In the genomic region with DNA sequence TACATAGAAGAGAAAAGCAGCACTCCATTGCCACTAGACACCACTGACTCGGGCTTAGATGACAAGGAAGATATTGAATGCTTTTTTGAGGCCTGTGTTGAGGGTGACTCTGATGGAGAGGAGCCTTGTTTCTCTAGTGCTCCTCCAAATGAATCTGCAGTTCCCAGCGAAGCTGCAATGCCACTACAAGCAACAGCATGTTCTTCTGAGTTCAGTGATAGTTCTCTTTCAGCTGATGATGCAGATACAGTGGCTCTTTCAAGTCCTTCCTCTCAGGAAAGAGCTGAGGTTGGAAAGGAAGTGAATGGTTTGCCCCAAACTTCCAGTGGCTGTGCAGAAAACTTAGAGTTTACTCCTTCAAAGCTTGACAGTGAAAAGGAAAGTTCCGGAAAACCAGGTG, we compare ENCODE assay signal across 12 cellular contexts.
DNase-seq lines count a peak whose midpoint lies in the region; TF ChIP-seq lines count a peak whose summit lies in the region.
"Had no signal": no experiment of that assay in that cellular context is flagged by ENCODE, and none has a peak within 500 bp of the region (broad histone marks: within the 10 kb centered on the region; RNA-seq: fewer than 3 reads in every experiment).

No MANE protein-coding gene starts in this region.

- H3K36me3 ChIP-seq in stomach, result no peaks in the 10 kb centered on the region

- no peak for TF ChIP-seq EP300 in stomach (IDR thresholded peaks at IDR 0.05)

- peaks cover 0 to 11% (median 4%) of the 10 kb centered on the region in 4 donors for H3K4me1 ChIP-seq in stomach

- intact Hi-C loops in stomach (cut with DNase I; ENCODE audit: low total_unique reads), result no loop called here

- 69 to 81% (median 70%) methylated on average over 3 of the region's 3 CpGs for WGBS in stomach, 5 donors

- TF ChIP-seq CTCF in epithelial cell of esophagus (IDR thresholded peaks at IDR 0.05; ENCODE audit: insufficient read depth, low read depth, low read length, missing control alignments) (no peak), stomach (IDR thresholded peaks at IDR 0.05) (no peak)

- H3K9me3 ChIP-seq in stomach, result no peaks in the 10 kb centered on the region

- H3K4me3 ChIP-seq in epithelial cell of esophagus (ENCODE audit: low read length), result no peak overlapping the region
- no peak overlapping the region for H3K4me3 ChIP-seq in stomach
- H3K4me3 ChIP-seq: GM23248 had no signal

- no peaks in the 10 kb centered on the region for H3K27me3 ChIP-seq in layer of hippocampus (ENCODE audit: control insufficient read depth, insufficient read depth, low read length)
- no peaks in the 10 kb centered on the region for H3K27me3 ChIP-seq in stomach

- H3K27ac ChIP-seq in caudate nucleus (ENCODE audit: low read depth, low read length) (peak overlapping the region; percentile 94), layer of hippocampus (ENCODE audit: low read depth, low read length) (peak overlapping the region; percentile 88), temporal lobe (ENCODE audit: low read depth, low read length) (peak overlapping the region; percentile 88), stomach (no peak overlapping the region)
- H3K27ac ChIP-seq: GM23248 had no signal

- DNase-seq in caudate nucleus (lab: John Stamatoyannopoulos, UW), result peak in 2 of 61 donors; percentile 3
- peak; percentile 16 for DNase-seq in epithelial cell of esophagus (ENCODE audit: low read depth)
- DNase-seq in Kasumi-1 (lab: John Stamatoyannopoulos, UW), result no peak
- no peak for DNase-seq in NCI-H2029 (lab: John Stamatoyannopoulos, UW)
- DNase-seq in stomach, result no peak
- DNase-seq: C1 segment of cervical spinal cord; Calu3; CD4-positive, alpha-beta T cell; DMS 273 treated with DMSO at 0.1 percent for 48 hours; GM23248 had no signal

- no peak for TF ChIP-seq POLR2A in stomach (IDR thresholded peaks at IDR 0.05)

Comparison
In these comparisons a context has a peak if more than half of its experiments do, and no peak if none do; other contexts are left out.
1. H3K27ac ChIP-seq: peak in caudate nucleus (single experiment), layer of hippocampus (single experiment) and temporal lobe (single experiment); none in stomach (0 of 5).